Comparison of ENCODE assay signal across 15 cellular contexts in genomic region chr5:169280286-169280685, GRCh38.
"Had no signal": no experiment of that assay in that cellular context is flagged by ENCODE, and none has a peak within 500 bp of the region (broad histone marks: within the 10 kb centered on the region; RNA-seq: fewer than 3 reads in every experiment).

No MANE protein-coding gene starts in this region.

- H3K27ac ChIP-seq: neural progenitor cell, parathyroid adenoma had no signal

- H3K4me3 Mint-ChIP-seq: activated CD4-positive, alpha-beta memory T cell treated with anti-CD3 and anti-CD28 coated beads for 36 hours; activated naive CD8-positive, alpha-beta T cell treated with anti-CD3 and anti-CD28 coated beads for 36 hours; neural progenitor cell; stimulated activated effector memory CD8-positive, alpha-beta T cell treated with anti-CD3 and anti-CD28 coated beads, Interleukin-12 subunit alpha, Interleukin-12 subunit beta, amount 100 ng/mL, for 72 hours; T-cell had no signal

- H3K36me3 Mint-ChIP-seq: activated CD4-positive, alpha-beta memory T cell treated with anti-CD3 and anti-CD28 coated beads for 36 hours; activated naive CD8-positive, alpha-beta T cell treated with anti-CD3 and anti-CD28 coated beads for 36 hours; neural progenitor cell; stimulated activated effector memory CD8-positive, alpha-beta T cell treated with anti-CD3 and anti-CD28 coated beads, Interleukin-12 subunit alpha, Interleukin-12 subunit beta, amount 100 ng/mL, for 72 hours; T-cell had no signal

- H3K27me3 ChIP-seq: neural progenitor cell had no signal

- H3K27ac Mint-ChIP-seq: activated CD4-positive, alpha-beta memory T cell treated with anti-CD3 and anti-CD28 coated beads for 36 hours; activated naive CD8-positive, alpha-beta T cell treated with anti-CD3 and anti-CD28 coated beads for 36 hours; neural progenitor cell; stimulated activated effector memory CD8-positive, alpha-beta T cell treated with anti-CD3 and anti-CD28 coated beads, Interleukin-12 subunit alpha, Interleukin-12 subunit beta, amount 100 ng/mL, for 72 hours; T-cell had no signal

- H3K36me3 ChIP-seq: neural progenitor cell had no signal

- H3K4me3 ChIP-seq: neural progenitor cell had no signal

- H3K4me1 ChIP-seq: neural progenitor cell had no signal

- H3K27me3 Mint-ChIP-seq: activated naive CD8-positive, alpha-beta T cell treated with anti-CD3 and anti-CD28 coated beads for 36 hours; T-cell had no signal

- DNase-seq: activated CD4-positive, alpha-beta memory T cell treated with anti-CD3 and anti-CD28 coated beads for 36 hours; activated CD4-positive, alpha-beta T cell treated with anti-CD3 and anti-CD28 coated beads for 1 hour; activated gamma-delta T cell; activated naive CD8-positive, alpha-beta T cell treated with anti-CD3 and anti-CD28 coated beads for 36 hours; activated T-cell treated with anti-CD3 and anti-CD28 coated beads, Interleukin-2, amount 50 U/mL, for 48 hours; aorta; effector CD4-positive, alpha-beta T cell; foreskin melanocyte; islet precursor cell; T-cell; T1000; trophoblast cell had no signal

- H3K9me3 Mint-ChIP-seq: activated naive CD8-positive, alpha-beta T cell treated with anti-CD3 and anti-CD28 coated beads for 36 hours; neural progenitor cell; stimulated activated effector memory CD8-positive, alpha-beta T cell treated with anti-CD3 and anti-CD28 coated beads, Interleukin-12 subunit alpha, Interleukin-12 subunit beta, amount 100 ng/mL, for 72 hours had no signal

- H3K4me1 Mint-ChIP-seq: activated naive CD8-positive, alpha-beta T cell treated with anti-CD3 and anti-CD28 coated beads for 36 hours; neural progenitor cell; stimulated activated effector memory CD8-positive, alpha-beta T cell treated with anti-CD3 and anti-CD28 coated beads, Interleukin-12 subunit alpha, Interleukin-12 subunit beta, amount 100 ng/mL, for 72 hours; T-cell had no signal

- ATAC-seq: stimulated activated effector memory CD8-positive, alpha-beta T cell treated with anti-CD3 and anti-CD28 coated beads, Interleukin-12 subunit alpha, Interleukin-12 subunit beta, amount 100 ng/mL, for 72 hours; T-cell had no signal
